In the genomic region with DNA sequence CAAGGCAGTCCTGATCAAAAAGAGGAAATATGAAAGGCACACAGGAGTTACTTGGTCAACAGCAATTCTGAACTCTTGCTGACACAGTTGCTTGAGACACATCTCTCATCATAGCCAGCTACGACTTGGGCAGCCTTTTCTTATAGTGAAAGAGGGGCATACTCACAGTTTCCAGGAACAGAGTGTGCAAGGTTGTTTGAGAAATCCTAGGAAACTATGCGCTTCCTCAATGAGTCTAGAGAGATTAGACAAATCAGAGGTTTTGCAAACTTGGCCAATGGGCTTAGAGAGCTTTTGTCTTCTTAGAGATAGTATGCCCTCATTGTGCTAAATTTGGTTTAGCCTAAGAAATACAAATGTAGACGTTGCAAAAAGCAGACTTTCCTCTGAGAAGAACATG, we compare ENCODE assay signal across 1 cellular context.
TF ChIP-seq lines count a peak whose summit lies in the region.

No MANE protein-coding gene starts in this region.

TF ChIP-seq in GM23338, 12 proteins besides CTCF, POLR2A, EP300 and RAD21 (continued from another document):
- TF ChIP-seq, protein P1, sequence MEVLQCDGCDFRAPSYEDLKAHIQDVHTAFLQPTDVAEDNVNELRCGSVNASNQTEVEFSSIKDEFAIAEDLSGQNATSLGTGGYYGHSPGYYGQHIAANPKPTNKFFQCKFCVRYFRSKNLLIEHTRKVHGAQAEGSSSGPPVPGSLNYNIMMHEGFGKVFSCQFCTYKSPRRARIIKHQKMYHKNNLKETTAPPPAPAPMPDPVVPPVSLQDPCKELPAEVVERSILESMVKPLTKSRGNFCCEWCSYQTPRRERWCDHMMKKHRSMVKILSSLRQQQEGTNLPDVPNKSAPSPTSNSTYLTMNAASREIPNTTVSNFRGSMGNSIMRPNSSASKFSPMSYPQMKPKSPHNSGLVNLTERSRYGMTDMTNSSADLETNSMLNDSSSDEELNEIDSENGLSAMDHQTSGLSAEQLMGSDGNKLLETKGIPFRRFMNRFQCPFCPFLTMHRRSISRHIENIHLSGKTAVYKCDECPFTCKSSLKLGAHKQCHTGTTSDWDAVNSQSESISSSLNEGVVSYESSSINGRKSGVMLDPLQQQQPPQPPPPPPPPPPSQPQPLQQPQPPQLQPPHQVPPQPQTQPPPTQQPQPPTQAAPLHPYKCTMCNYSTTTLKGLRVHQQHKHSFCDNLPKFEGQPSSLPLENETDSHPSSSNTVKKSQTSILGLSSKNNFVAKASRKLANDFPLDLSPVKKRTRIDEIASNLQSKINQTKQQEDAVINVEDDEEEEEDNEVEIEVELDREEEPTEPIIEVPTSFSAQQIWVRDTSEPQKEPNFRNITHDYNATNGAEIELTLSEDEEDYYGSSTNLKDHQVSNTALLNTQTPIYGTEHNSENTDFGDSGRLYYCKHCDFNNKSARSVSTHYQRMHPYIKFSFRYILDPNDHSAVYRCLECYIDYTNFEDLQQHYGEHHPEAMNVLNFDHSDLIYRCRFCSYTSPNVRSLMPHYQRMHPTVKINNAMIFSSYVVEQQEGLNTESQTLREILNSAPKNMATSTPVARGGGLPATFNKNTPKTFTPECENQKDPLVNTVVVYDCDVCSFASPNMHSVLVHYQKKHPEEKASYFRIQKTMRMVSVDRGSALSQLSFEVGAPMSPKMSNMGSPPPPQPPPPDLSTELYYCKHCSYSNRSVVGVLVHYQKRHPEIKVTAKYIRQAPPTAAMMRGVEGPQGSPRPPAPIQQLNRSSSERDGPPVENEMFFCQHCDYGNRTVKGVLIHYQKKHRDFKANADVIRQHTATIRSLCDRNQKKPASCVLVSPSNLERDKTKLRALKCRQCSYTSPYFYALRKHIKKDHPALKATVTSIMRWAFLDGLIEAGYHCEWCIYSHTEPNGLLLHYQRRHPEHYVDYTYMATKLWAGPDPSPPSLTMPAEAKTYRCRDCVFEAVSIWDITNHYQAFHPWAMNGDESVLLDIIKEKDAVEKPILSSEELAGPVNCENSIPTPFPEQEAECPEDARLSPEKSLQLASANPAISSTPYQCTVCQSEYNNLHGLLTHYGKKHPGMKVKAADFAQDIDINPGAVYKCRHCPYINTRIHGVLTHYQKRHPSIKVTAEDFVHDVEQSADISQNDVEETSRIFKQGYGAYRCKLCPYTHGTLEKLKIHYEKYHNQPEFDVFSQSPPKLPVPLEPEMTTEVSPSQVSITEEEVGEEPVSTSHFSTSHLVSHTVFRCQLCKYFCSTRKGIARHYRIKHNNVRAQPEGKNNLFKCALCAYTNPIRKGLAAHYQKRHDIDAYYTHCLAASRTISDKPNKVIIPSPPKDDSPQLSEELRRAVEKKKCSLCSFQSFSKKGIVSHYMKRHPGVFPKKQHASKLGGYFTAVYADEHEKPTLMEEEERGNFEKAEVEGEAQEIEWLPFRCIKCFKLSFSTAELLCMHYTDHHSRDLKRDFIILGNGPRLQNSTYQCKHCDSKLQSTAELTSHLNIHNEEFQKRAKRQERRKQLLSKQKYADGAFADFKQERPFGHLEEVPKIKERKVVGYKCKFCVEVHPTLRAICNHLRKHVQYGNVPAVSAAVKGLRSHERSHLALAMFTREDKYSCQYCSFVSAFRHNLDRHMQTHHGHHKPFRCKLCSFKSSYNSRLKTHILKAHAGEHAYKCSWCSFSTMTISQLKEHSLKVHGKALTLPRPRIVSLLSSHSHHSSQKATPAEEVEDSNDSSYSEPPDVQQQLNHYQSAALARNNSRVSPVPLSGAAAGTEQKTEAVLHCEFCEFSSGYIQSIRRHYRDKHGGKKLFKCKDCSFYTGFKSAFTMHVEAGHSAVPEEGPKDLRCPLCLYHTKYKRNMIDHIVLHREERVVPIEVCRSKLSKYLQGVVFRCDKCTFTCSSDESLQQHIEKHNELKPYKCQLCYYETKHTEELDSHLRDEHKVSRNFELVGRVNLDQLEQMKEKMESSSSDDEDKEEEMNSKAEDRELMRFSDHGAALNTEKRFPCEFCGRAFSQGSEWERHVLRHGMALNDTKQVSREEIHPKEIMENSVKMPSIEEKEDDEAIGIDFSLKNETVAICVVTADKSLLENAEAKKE (CRISPR knock-in tag; IDR thresholded peaks at IDR 0.05): no peak
- TF ChIP-seq, protein P2, sequence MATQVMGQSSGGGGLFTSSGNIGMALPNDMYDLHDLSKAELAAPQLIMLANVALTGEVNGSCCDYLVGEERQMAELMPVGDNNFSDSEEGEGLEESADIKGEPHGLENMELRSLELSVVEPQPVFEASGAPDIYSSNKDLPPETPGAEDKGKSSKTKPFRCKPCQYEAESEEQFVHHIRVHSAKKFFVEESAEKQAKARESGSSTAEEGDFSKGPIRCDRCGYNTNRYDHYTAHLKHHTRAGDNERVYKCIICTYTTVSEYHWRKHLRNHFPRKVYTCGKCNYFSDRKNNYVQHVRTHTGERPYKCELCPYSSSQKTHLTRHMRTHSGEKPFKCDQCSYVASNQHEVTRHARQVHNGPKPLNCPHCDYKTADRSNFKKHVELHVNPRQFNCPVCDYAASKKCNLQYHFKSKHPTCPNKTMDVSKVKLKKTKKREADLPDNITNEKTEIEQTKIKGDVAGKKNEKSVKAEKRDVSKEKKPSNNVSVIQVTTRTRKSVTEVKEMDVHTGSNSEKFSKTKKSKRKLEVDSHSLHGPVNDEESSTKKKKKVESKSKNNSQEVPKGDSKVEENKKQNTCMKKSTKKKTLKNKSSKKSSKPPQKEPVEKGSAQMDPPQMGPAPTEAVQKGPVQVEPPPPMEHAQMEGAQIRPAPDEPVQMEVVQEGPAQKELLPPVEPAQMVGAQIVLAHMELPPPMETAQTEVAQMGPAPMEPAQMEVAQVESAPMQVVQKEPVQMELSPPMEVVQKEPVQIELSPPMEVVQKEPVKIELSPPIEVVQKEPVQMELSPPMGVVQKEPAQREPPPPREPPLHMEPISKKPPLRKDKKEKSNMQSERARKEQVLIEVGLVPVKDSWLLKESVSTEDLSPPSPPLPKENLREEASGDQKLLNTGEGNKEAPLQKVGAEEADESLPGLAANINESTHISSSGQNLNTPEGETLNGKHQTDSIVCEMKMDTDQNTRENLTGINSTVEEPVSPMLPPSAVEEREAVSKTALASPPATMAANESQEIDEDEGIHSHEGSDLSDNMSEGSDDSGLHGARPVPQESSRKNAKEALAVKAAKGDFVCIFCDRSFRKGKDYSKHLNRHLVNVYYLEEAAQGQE (IDR thresholded peaks at IDR 0.05; ENCODE audit: unreplicated experiment): no peak
- TF ChIP-seq CREB1 (CRISPR knock-in tag; IDR thresholded peaks at IDR 0.05; ENCODE audit: low read depth): no peak
